23 cellular contexts compared by ENCODE assay signal in genomic region chr5:53446908-53447307, GRCh38. TPM values are rescaled to one million over a fixed set of nuclear protein-coding genes. Genes with fewer than 3 reads are reported as not detected.
"Had no signal": no experiment of that assay in that cellular context is flagged by ENCODE, and none has a peak within 500 bp of the region (broad histone marks: within the 10 kb centered on the region; RNA-seq: fewer than 3 reads in every experiment).

No MANE protein-coding gene starts in this region.

- H3K36me3 ChIP-seq: colonic mucosa, esophagus squamous epithelium, gastroesophageal sphincter, heart right ventricle, prostate gland, spleen, upper lobe of left lung had no signal

- FAIRE-seq: islet of Langerhans had no signal

- H3K4me1 ChIP-seq: colonic mucosa, esophagus squamous epithelium, gastroesophageal sphincter, heart right ventricle, prostate gland, spleen, upper lobe of left lung had no signal

- H3K27ac ChIP-seq: colonic mucosa, esophagus squamous epithelium, gastroesophageal sphincter, heart right ventricle, prostate gland, spleen, upper lobe of left lung had no signal

- ATAC-seq: activated CD8-positive, alpha-beta T cell treated with anti-CD3 and anti-CD28 coated beads, Interleukin-2, amount 10 ng/mL, durations not matched to agents 7 days and 5 days; activated naive CD4-positive, alpha-beta T cell treated with anti-CD3 and anti-CD28 coated beads, Interleukin-2, amount 50 U/mL, for 72 hours; activated T-cell treated with anti-CD3 and anti-CD28 coated beads, Interleukin-2, amount 50 U/mL, for 72 hours; gastroesophageal sphincter; heart right ventricle; sciatic nerve had no signal

- H3K4me1 Mint-ChIP-seq: activated CD4-positive, alpha-beta T cell treated with anti-CD3 and anti-CD28 coated beads, Interleukin-2, amount 10 ng/mL, durations not matched to agents 24 days and 14 days; neural crest cell had no signal

- H3K27ac Mint-ChIP-seq: activated CD4-positive, alpha-beta T cell treated with anti-CD3 and anti-CD28 coated beads, Interleukin-2, amount 10 ng/mL, durations not matched to agents 24 days and 14 days; activated CD8-positive, alpha-beta T cell treated with anti-CD3 and anti-CD28 coated beads, Interleukin-2, amount 10 ng/mL, durations not matched to agents 7 days and 5 days; activated naive CD4-positive, alpha-beta T cell treated with anti-CD3 and anti-CD28 coated beads, Interleukin-2, amount 50 U/mL, for 72 hours; activated T-cell treated with anti-CD3 and anti-CD28 coated beads, Interleukin-2, amount 50 U/mL, for 72 hours; stimulated activated naive CD8-positive, alpha-beta T cell treated with anti-CD3 and anti-CD28 coated beads, Interleukin-15, Interleukin-2, amounts not matched to agents 100 ng/mL and 50 ng/mL, for 24 hours had no signal

- H3K4me3 Mint-ChIP-seq: activated CD4-positive, alpha-beta T cell treated with anti-CD3 and anti-CD28 coated beads, Interleukin-2, amount 10 ng/mL, durations not matched to agents 24 days and 14 days; activated CD8-positive, alpha-beta T cell treated with anti-CD3 and anti-CD28 coated beads, Interleukin-2, amount 10 ng/mL, durations not matched to agents 7 days and 5 days; activated T-cell treated with anti-CD3 and anti-CD28 coated beads, Interleukin-2, amount 50 U/mL, for 72 hours; neural crest cell; stimulated activated naive CD8-positive, alpha-beta T cell treated with anti-CD3 and anti-CD28 coated beads, Interleukin-15, Interleukin-2, amounts not matched to agents 100 ng/mL and 50 ng/mL, for 24 hours had no signal

- H3K4me3 ChIP-seq: colonic mucosa, esophagus squamous epithelium, gastroesophageal sphincter, heart right ventricle, lung, prostate gland, spleen, upper lobe of left lung had no signal

- H3K9me3 ChIP-seq: colonic mucosa, esophagus squamous epithelium, gastroesophageal sphincter, heart right ventricle, prostate gland, spleen, upper lobe of left lung had no signal

- H3K9me3 Mint-ChIP-seq: activated CD4-positive, alpha-beta T cell treated with anti-CD3 and anti-CD28 coated beads, Interleukin-2, amount 10 ng/mL, durations not matched to agents 24 days and 14 days; activated naive CD4-positive, alpha-beta T cell treated with anti-CD3 and anti-CD28 coated beads, Interleukin-2, amount 50 U/mL, for 72 hours; neural crest cell; stimulated activated naive CD8-positive, alpha-beta T cell treated with anti-CD3 and anti-CD28 coated beads, Interleukin-15, Interleukin-2, amounts not matched to agents 100 ng/mL and 50 ng/mL, for 24 hours had no signal

- H3K27me3 ChIP-seq: colonic mucosa, esophagus squamous epithelium, gastroesophageal sphincter, heart right ventricle, spleen, upper lobe of left lung had no signal

- DNase-seq: activated CD4-positive, alpha-beta T cell treated with anti-CD3 and anti-CD28 coated beads, Interleukin-2, amount 10 ng/mL, durations not matched to agents 24 days and 14 days; activated CD4-positive, CD25-positive, alpha-beta regulatory T cell; activated CD8-positive, alpha-beta memory T cell treated with anti-CD3 and anti-CD28 coated beads, Interleukin-2, amount 50 U/mL, for 4 hours; activated CD8-positive, alpha-beta T cell treated with anti-CD3 and anti-CD28 coated beads, Interleukin-2, amount 10 ng/mL, durations not matched to agents 7 days and 5 days; activated gamma-delta T cell; activated T-cell treated with anti-CD3 and anti-CD28 coated beads, Interleukin-2, amount 50 U/mL, for 72 hours; amniotic stem cell; central memory CD4-positive, alpha-beta T cell; colonic mucosa; esophagus squamous epithelium; heart right ventricle; midbrain; spleen; upper lobe of left lung had no signal

- H3K36me3 Mint-ChIP-seq: activated naive CD4-positive, alpha-beta T cell treated with anti-CD3 and anti-CD28 coated beads, Interleukin-2, amount 50 U/mL, for 72 hours had no signal

RNA-seq across cellular contexts. Expression of gene FST, which starts 33.5 kb away (rescaled TPM):
- total RNA-seq: activated CD8-positive, alpha-beta T cell treated with anti-CD3 and anti-CD28 coated beads, Interleukin-2, amount 10 ng/mL, durations not matched to agents 7 days and 5 days; T-helper 2 cell treated with Interferon-gamma antibody and Interleukin-4, amounts not matched to agents 100 ng/mL and 5 ng/mL, for 36 hours had no signal
